ENCODE assay signal across 1 cellular context in the genomic region with DNA sequence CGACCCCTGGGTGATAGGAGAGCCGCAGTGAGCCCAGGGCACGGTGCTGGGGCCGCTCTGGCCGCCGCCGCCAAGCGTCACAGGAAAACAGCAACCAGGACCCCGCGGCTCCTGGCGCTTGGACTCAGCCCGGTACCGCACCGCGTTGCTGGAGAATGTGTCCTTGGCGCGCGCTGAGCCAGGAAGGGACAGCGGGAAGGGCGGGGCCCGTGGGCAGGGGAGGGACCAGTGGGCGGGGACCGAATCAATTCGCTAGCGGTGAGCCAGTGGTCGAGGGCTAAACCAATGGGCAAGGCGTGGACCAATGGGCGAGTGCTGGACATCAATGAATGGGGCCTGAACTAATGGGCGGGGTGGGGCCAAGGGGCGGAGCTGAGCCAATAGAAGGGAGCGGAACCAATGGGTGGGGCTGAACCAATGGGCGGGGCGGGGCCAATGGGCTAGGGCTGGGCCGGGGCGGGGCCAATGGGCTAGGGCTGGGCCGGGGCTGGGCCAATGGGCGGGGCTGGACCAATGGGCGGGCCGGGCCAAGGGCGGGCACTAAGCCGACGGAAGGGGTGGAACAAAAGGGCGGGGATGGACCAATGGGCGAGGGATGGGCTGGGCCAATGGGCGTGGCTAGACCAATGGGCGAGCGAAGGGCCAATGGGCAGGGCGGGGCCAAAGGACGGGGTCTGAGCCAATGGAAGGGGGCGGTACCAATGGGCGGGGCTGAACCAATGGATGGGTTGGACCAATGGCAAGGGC.
TF ChIP-seq lines count a peak whose summit lies in the region.

No MANE protein-coding gene starts in this region.

TF ChIP-seq in K562, 482 proteins besides CTCF, POLR2A, EP300 and RAD21 (continued from another document and continues in another):
- TF ChIP-seq MYC (IDR thresholded peaks at IDR 0.05; ENCODE audit: low read depth, low read length) (peak; percentile 89), MYC (CRISPR knock-in tag; IDR thresholded peaks at IDR 0.05; ENCODE audit: borderline replicate concordance, low read depth) (no peak; the same call in 1 of the 2 replicates), HMG20B (CRISPR knock-in tag; IDR thresholded peaks at IDR 0.05) (no peak), PCBP2 (IDR thresholded peaks at IDR 0.05; ENCODE audit: low read depth, low read length, poor library complexity, severe bottlenecking) (no peak), NFATC3 (IDR thresholded peaks at IDR 0.05) (no peak), TBP (optimal IDR thresholded peaks at IDR 0.05; ENCODE audit: low read depth, low read length) (peak; percentile 98), XRCC5 (IDR thresholded peaks at IDR 0.05; ENCODE audit: low read depth, low read length) (peak; percentile 27; the same call in 1 of the 2 replicates), ZNF133 (CRISPR knock-in tag; IDR thresholded peaks at IDR 0.05) (no peak), NFE2L1 (tag; IDR thresholded peaks at IDR 0.05; ENCODE audit: borderline replicate concordance, low read depth) (no peak), TAF7 (tag; IDR thresholded peaks at IDR 0.05) (peak; percentile 84), ZNF384 (IDR thresholded peaks at IDR 0.05; ENCODE audit: low read depth, low read length) (no peak), COPS2 (conservative IDR thresholded peaks at IDR 0.05) (no peak), CAMTA2 (CRISPR knock-in tag; conservative IDR thresholded peaks at IDR 0.05) (no peak), CHCHD3 (CRISPR knock-in tag; IDR thresholded peaks at IDR 0.05) (no peak), YY1 (IDR thresholded peaks at IDR 0.05; ENCODE audit: borderline replicate concordance in 1 of 3, control insufficient read depth in 1 of 3, extremely low read depth in 1 of 3, insufficient read depth in 3 of 3, insufficient read length in 1 of 3, insufficient replicate concordance in 2 of 3, low read depth in 1 of 3, low read length in 2 of 3) (peak in 2 of 3 experiments; percentile 49 to 63), IRF2 (CRISPR knock-in tag; IDR thresholded peaks at IDR 0.05) (no peak), ZNF717 (CRISPR knock-in tag; IDR thresholded peaks at IDR 0.05) (no peak), HNRNPH1 (optimal IDR thresholded peaks at IDR 0.05; ENCODE audit: low read depth, low read length) (no peak), ZNF184 (CRISPR knock-in tag; IDR thresholded peaks at IDR 0.05) (no peak), RBM14 (IDR thresholded peaks at IDR 0.05; ENCODE audit: borderline replicate concordance, insufficient read depth, low read depth, low read length) (peak; percentile 82; the same call in 1 of the 2 replicates), THRAP3 (IDR thresholded peaks at IDR 0.05; ENCODE audit: borderline replicate concordance) (no peak), ZNF57 (CRISPR knock-in tag; IDR thresholded peaks at IDR 0.05) (no peak)
- TF ChIP-seq, protein P1, sequence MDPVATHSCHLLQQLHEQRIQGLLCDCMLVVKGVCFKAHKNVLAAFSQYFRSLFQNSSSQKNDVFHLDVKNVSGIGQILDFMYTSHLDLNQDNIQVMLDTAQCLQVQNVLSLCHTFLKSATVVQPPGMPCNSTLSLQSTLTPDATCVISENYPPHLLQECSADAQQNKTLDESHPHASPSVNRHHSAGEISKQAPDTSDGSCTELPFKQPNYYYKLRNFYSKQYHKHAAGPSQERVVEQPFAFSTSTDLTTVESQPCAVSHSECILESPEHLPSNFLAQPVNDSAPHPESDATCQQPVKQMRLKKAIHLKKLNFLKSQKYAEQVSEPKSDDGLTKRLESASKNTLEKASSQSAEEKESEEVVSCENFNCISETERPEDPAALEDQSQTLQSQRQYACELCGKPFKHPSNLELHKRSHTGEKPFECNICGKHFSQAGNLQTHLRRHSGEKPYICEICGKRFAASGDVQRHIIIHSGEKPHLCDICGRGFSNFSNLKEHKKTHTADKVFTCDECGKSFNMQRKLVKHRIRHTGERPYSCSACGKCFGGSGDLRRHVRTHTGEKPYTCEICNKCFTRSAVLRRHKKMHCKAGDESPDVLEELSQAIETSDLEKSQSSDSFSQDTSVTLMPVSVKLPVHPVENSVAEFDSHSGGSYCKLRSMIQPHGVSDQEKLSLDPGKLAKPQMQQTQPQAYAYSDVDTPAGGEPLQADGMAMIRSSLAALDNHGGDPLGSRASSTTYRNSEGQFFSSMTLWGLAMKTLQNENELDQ (CRISPR knock-in tag; IDR thresholded peaks at IDR 0.05; ENCODE audit: borderline replicate concordance) = no peak
- TF ChIP-seq, protein P2, sequence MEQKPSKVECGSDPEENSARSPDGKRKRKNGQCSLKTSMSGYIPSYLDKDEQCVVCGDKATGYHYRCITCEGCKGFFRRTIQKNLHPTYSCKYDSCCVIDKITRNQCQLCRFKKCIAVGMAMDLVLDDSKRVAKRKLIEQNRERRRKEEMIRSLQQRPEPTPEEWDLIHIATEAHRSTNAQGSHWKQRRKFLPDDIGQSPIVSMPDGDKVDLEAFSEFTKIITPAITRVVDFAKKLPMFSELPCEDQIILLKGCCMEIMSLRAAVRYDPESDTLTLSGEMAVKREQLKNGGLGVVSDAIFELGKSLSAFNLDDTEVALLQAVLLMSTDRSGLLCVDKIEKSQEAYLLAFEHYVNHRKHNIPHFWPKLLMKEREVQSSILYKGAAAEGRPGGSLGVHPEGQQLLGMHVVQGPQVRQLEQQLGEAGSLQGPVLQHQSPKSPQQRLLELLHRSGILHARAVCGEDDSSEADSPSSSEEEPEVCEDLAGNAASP (IDR thresholded peaks at IDR 0.05) = no peak
- TF ChIP-seq, protein P3, sequence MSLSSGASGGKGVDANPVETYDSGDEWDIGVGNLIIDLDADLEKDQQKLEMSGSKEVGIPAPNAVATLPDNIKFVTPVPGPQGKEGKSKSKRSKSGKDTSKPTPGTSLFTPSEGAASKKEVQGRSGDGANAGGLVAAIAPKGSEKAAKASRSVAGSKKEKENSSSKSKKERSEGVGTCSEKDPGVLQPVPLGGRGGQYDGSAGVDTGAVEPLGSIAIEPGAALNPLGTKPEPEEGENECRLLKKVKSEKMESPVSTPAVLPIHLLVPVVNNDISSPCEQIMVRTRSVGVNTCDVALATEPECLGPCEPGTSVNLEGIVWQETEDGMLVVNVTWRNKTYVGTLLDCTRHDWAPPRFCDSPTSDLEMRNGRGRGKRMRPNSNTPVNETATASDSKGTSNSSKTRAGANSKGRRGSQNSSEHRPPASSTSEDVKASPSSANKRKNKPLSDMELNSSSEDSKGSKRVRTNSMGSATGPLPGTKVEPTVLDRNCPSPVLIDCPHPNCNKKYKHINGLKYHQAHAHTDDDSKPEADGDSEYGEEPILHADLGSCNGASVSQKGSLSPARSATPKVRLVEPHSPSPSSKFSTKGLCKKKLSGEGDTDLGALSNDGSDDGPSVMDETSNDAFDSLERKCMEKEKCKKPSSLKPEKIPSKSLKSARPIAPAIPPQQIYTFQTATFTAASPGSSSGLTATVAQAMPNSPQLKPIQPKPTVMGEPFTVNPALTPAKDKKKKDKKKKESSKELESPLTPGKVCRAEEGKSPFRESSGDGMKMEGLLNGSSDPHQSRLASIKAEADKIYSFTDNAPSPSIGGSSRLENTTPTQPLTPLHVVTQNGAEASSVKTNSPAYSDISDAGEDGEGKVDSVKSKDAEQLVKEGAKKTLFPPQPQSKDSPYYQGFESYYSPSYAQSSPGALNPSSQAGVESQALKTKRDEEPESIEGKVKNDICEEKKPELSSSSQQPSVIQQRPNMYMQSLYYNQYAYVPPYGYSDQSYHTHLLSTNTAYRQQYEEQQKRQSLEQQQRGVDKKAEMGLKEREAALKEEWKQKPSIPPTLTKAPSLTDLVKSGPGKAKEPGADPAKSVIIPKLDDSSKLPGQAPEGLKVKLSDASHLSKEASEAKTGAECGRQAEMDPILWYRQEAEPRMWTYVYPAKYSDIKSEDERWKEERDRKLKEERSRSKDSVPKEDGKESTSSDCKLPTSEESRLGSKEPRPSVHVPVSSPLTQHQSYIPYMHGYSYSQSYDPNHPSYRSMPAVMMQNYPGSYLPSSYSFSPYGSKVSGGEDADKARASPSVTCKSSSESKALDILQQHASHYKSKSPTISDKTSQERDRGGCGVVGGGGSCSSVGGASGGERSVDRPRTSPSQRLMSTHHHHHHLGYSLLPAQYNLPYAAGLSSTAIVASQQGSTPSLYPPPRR (CRISPR knock-in tag; IDR thresholded peaks at IDR 0.05; ENCODE audit: borderline replicate concordance) = no peak; the same call in 1 of the 2 replicates
- TF ChIP-seq, protein P4, sequence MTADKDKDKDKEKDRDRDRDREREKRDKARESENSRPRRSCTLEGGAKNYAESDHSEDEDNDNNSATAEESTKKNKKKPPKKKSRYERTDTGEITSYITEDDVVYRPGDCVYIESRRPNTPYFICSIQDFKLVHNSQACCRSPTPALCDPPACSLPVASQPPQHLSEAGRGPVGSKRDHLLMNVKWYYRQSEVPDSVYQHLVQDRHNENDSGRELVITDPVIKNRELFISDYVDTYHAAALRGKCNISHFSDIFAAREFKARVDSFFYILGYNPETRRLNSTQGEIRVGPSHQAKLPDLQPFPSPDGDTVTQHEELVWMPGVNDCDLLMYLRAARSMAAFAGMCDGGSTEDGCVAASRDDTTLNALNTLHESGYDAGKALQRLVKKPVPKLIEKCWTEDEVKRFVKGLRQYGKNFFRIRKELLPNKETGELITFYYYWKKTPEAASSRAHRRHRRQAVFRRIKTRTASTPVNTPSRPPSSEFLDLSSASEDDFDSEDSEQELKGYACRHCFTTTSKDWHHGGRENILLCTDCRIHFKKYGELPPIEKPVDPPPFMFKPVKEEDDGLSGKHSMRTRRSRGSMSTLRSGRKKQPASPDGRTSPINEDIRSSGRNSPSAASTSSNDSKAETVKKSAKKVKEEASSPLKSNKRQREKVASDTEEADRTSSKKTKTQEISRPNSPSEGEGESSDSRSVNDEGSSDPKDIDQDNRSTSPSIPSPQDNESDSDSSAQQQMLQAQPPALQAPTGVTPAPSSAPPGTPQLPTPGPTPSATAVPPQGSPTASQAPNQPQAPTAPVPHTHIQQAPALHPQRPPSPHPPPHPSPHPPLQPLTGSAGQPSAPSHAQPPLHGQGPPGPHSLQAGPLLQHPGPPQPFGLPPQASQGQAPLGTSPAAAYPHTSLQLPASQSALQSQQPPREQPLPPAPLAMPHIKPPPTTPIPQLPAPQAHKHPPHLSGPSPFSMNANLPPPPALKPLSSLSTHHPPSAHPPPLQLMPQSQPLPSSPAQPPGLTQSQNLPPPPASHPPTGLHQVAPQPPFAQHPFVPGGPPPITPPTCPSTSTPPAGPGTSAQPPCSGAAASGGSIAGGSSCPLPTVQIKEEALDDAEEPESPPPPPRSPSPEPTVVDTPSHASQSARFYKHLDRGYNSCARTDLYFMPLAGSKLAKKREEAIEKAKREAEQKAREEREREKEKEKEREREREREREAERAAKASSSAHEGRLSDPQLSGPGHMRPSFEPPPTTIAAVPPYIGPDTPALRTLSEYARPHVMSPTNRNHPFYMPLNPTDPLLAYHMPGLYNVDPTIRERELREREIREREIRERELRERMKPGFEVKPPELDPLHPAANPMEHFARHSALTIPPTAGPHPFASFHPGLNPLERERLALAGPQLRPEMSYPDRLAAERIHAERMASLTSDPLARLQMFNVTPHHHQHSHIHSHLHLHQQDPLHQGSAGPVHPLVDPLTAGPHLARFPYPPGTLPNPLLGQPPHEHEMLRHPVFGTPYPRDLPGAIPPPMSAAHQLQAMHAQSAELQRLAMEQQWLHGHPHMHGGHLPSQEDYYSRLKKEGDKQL (CRISPR knock-in tag; IDR thresholded peaks at IDR 0.05; ENCODE audit: borderline replicate concordance) = no peak
- TF ChIP-seq, protein P5, sequence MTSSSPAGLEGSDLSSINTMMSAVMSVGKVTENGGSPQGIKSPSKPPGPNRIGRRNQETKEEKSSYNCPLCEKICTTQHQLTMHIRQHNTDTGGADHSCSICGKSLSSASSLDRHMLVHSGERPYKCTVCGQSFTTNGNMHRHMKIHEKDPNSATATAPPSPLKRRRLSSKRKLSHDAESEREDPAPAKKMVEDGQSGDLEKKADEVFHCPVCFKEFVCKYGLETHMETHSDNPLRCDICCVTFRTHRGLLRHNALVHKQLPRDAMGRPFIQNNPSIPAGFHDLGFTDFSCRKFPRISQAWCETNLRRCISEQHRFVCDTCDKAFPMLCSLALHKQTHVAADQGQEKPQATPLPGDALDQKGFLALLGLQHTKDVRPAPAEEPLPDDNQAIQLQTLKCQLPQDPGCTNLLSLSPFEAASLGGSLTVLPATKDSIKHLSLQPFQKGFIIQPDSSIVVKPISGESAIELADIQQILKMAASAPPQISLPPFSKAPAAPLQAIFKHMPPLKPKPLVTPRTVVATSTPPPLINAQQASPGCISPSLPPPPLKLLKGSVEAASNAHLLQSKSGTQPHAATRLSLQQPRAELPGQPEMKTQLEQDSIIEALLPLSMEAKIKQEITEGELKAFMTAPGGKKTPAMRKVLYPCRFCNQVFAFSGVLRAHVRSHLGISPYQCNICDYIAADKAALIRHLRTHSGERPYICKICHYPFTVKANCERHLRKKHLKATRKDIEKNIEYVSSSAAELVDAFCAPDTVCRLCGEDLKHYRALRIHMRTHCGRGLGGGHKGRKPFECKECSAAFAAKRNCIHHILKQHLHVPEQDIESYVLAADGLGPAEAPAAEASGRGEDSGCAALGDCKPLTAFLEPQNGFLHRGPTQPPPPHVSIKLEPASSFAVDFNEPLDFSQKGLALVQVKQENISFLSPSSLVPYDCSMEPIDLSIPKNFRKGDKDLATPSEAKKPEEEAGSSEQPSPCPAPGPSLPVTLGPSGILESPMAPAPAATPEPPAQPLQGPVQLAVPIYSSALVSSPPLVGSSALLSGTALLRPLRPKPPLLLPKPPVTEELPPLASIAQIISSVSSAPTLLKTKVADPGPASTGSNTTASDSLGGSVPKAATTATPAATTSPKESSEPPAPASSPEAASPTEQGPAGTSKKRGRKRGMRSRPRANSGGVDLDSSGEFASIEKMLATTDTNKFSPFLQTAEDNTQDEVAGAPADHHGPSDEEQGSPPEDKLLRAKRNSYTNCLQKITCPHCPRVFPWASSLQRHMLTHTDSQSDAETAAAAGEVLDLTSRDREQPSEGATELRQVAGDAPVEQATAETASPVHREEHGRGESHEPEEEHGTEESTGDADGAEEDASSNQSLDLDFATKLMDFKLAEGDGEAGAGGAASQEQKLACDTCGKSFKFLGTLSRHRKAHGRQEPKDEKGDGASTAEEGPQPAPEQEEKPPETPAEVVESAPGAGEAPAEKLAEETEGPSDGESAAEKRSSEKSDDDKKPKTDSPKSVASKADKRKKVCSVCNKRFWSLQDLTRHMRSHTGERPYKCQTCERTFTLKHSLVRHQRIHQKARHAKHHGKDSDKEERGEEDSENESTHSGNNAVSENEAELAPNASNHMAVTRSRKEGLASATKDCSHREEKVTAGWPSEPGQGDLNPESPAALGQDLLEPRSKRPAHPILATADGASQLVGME (CRISPR knock-in tag; IDR thresholded peaks at IDR 0.05) = no peak
- TF ChIP-seq, protein P6, sequence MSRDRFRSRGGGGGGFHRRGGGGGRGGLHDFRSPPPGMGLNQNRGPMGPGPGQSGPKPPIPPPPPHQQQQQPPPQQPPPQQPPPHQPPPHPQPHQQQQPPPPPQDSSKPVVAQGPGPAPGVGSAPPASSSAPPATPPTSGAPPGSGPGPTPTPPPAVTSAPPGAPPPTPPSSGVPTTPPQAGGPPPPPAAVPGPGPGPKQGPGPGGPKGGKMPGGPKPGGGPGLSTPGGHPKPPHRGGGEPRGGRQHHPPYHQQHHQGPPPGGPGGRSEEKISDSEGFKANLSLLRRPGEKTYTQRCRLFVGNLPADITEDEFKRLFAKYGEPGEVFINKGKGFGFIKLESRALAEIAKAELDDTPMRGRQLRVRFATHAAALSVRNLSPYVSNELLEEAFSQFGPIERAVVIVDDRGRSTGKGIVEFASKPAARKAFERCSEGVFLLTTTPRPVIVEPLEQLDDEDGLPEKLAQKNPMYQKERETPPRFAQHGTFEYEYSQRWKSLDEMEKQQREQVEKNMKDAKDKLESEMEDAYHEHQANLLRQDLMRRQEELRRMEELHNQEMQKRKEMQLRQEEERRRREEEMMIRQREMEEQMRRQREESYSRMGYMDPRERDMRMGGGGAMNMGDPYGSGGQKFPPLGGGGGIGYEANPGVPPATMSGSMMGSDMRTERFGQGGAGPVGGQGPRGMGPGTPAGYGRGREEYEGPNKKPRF (IDR thresholded peaks at IDR 0.05; ENCODE audit: low read depth, low read length) = no peak
